7 cellular contexts compared by ENCODE assay signal in the genomic region with DNA sequence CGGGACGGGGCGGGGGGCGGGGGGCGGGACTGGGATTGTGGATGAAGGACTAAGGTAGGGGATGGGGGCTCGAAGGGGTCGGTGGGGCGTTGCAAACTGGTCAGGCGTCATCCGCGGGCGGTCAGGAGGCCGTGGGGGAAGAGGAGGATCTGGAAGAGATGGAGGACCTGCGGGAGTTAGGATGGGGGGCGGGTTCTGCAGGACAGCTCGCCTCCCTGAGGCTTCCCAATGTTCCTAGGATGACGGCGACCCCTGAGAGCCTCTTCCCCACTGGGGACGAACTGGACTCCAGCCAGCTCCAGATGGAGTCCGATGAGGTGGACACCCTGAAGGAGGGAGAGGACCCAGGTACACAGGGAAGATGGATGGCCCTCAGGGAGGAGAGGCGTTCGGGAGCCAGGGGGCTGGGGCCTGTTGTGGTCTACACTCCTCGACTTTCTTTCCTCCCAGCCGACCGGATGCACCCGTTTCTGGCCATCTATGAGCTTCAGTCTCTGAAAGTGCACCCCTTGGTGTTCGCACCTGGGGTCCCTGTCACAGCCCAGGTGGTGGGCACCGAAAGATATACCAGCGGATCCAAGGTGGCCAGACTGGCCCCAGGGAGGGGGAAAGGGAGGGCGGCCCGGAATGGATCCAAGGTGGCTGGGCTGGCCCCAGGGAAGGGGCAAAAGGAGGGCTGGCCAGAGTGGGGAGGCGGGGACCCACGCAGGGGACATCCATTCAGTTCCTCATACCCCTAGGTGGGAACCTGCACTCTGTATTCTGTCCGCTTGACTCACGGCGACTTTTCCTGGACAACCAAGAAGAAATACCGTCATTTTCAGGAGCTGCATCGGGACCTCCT. TPM values are rescaled to one million over a fixed set of nuclear protein-coding genes. Genes with fewer than 3 reads are reported as not detected.
DNase-seq lines count a peak whose midpoint lies in the region; ATAC-seq and TF ChIP-seq lines count a peak whose summit lies in the region.

No MANE protein-coding gene starts in this region.

- no peak for ATAC-seq in GM21360 (IDR thresholded peaks at IDR 0.05; ENCODE audit: unreplicated experiment)

- in situ Hi-C loops in astrocyte of the spinal cord (cut with HindIII; ENCODE audit: low sequenced_read_pairs), result no loop called here

- H3K27ac ChIP-seq in HUES6 (ENCODE audit: low read depth, low read length) (no peak overlapping the region), suprapubic skin (peak overlapping the region; percentile 73)

- H3K4me3 ChIP-seq in HUES6 (ENCODE audit: low read depth, low read length) (peak overlapping the region; percentile 74), astrocyte of the spinal cord (ENCODE audit: low read depth, low read length) (peak overlapping the region; percentile 65), kidney epithelial cell (ENCODE audit: low read depth, low read length) (peak overlapping the region; percentile 82), suprapubic skin (peak overlapping the region; percentile 91)

- DNase-seq in astrocyte of the spinal cord (ENCODE audit: low read depth, low spot score), result no peak
- DNase-seq in kidney epithelial cell (ENCODE audit: low read depth), result no peak
- no peak for DNase-seq in suprapubic skin (ENCODE audit: low spot score in 2 of 2)
- DNase-seq in activated effector memory CD4-positive, alpha-beta T cell treated with anti-CD3 and anti-CD28 coated beads, Interleukin-2, amount 50 U/mL, for 16 hours, result no peak
- DNase-seq in stimulated activated CD4-positive, alpha-beta T cell treated with anti-CD3 and anti-CD28 coated beads, Interleukin-1b, Interleukin-23, amount 100 ng/mL, for 48 hours, result no peak

- TF ChIP-seq CTCF in astrocyte of the spinal cord (IDR thresholded peaks at IDR 0.05; ENCODE audit: low read depth, low read length), result no peak
- no peak for TF ChIP-seq CTCF in kidney epithelial cell (IDR thresholded peaks at IDR 0.05; ENCODE audit: insufficient read depth, low read length, poor library complexity, severe bottlenecking)
- TF ChIP-seq CTCF in suprapubic skin (IDR thresholded peaks at IDR 0.05), result no peak

- H3K36me3 ChIP-seq in HUES6 (ENCODE audit: control insufficient read depth, insufficient read depth, low read length) (peaks cover 29% of the 10 kb centered on the region), kidney epithelial cell (ENCODE audit: control insufficient read depth, insufficient read depth, low read length) (no peaks in the 10 kb centered on the region), suprapubic skin (peaks cover 16% of the 10 kb centered on the region)

- 23% methylated on average over 25 of the region's 38 CpGs for WGBS in suprapubic skin

- peak overlapping the region; percentile 74 for H3K9ac ChIP-seq in HUES6 (ENCODE audit: low read length)

- TF ChIP-seq POLR2A in suprapubic skin (IDR thresholded peaks at IDR 0.05), result no peak

- H3K9me3 ChIP-seq in HUES6 (ENCODE audit: control insufficient read depth, insufficient read depth, low read depth, low read length) (no peaks in the 10 kb centered on the region), suprapubic skin (no peaks in the 10 kb centered on the region)

- H3K4me1 ChIP-seq in HUES6 (ENCODE audit: control insufficient read depth, insufficient read depth, low read length) (peaks cover 6% of the 10 kb centered on the region; the same call in 1 of the 2 replicates), suprapubic skin (peaks cover 27% of the 10 kb centered on the region)

- no peaks in the 10 kb centered on the region for H3K27me3 ChIP-seq in HUES6 (ENCODE audit: control insufficient read depth, insufficient read depth, low read length)
- H3K27me3 ChIP-seq in kidney epithelial cell (ENCODE audit: control insufficient read depth, insufficient read depth, low read length), result no peaks in the 10 kb centered on the region
- no peaks in the 10 kb centered on the region for H3K27me3 ChIP-seq in suprapubic skin

- TF ChIP-seq EP300 in suprapubic skin (IDR thresholded peaks at IDR 0.05), result no peak

RNA-seq across cellular contexts. Expression of a gene that starts 0.8 kb away (rescaled TPM):
- total RNA-seq in kidney epithelial cell (17.4 and 28.6 TPM in 2 replicates), suprapubic skin (100 to 1,000 TPM in 1 of 4 donors, 10 to 100 TPM in 3; 53.5 to 134 (median 57.6) TPM)

RNA-seq across cellular contexts. Expression of a gene that starts 11.8 kb away (rescaled TPM):
- 208 and 257 TPM in 2 replicates for total RNA-seq in kidney epithelial cell
- 100 to 1,000 TPM in 3 of 4 donors, 10 to 100 TPM in 1; 68.6 to 250 (median 189) TPM for total RNA-seq in suprapubic skin

RNA-seq across cellular contexts. Expression of a gene that starts 19.0 kb away (rescaled TPM):
- total RNA-seq in kidney epithelial cell, result not detected in 2 replicates
- under 1 TPM in 1 of 4 donors, not detected in 3; 0.80 TPM for total RNA-seq in suprapubic skin

RNA-seq across cellular contexts. Expression of a gene that starts 21.6 kb away (rescaled TPM):
- total RNA-seq in kidney epithelial cell (not detected in 2 replicates), suprapubic skin (1 to 10 TPM in 2 of 4 donors, not detected in 2; 1.4 to 1.5 TPM)
